ENCODE assay signal across 29 cellular contexts in the genomic region with DNA sequence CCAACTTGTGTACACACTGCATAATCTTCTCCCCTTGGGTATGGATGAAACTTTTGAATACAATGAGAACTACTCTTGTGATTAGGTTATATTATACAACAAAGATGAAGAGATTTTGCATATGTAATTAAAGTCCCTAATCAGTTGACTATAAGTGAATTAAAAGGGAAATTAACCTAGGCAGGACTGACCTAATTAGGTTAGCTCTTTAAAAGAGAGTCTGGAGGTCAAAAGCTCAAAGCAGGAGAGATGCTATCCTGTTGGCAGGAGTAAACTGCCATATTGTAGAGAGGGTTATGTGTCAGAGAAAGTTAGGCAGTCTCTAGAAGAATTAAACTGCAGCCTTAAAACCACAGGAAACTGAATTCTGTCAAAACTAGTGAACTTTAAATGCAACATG. TPM values are rescaled to one million over a fixed set of nuclear protein-coding genes. Genes with fewer than 3 reads are reported as not detected.
"Had no signal": no experiment of that assay in that cellular context is flagged by ENCODE, and none has a peak within 500 bp of the region (broad histone marks: within the 10 kb centered on the region; RNA-seq: fewer than 3 reads in every experiment).

No MANE protein-coding gene starts in this region.

- H3K27me3 ChIP-seq: neutrophil, ovary, right lobe of liver, sigmoid colon, stomach, thyroid gland, tibial nerve, upper lobe of left lung, vagina had no signal

- DNase-seq: nephron progenitor cell; nucleus accumbens; ovary; posterior cingulate gyrus; psoas muscle; right cardiac atrium; right lobe of liver; sigmoid colon; small intestine; stimulated activated CD4-positive, alpha-beta T cell treated with anti-CD3 and anti-CD28 coated beads, Interleukin-15, amount 100 ng/mL, for 24 hours; stimulated activated CD4-positive, alpha-beta T cell treated with anti-CD3 and anti-CD28 coated beads, Interleukin-2, amount 100 ng/mL, for 24 hours; stimulated activated CD4-positive, alpha-beta T cell treated with anti-CD3 and anti-CD28 coated beads, Interleukin-2, amount 100 ng/mL, for 48 hours; stimulated activated CD4-positive, alpha-beta T cell treated with anti-CD3 and anti-CD28 coated beads, Interleukin-4, amount 100 ng/mL, for 24 hours; stimulated activated naive B cell treated with anti-CD40 and anti-IgM and Interleukin-4, amounts not matched to agents 10 μg/mL and 1 μg/mL and 100 μg/mL, for 72 hours; stimulated activated naive CD4-positive, alpha-beta T cell treated with Interleukin-2 at 50 U/mL for 16 hours; stomach; thyroid gland; trophoblast cell; upper lobe of left lung had no signal

- H3K4me1 Mint-ChIP-seq: neural crest cell; stimulated activated effector memory CD8-positive, alpha-beta T cell treated with anti-CD3 and anti-CD28 coated beads, Interleukin-12 subunit alpha, Interleukin-12 subunit beta, amount 100 ng/mL, for 72 hours had no signal

- H3K4me3 Mint-ChIP-seq: natural killer cell treated with Interleukin-12 subunit alpha and Interleukin-12 subunit beta and Interleukin-15 and Interleukin-18, amount 100 ng/mL, for 72 hours; nephron progenitor cell; neural crest cell; stimulated activated effector memory CD8-positive, alpha-beta T cell treated with anti-CD3 and anti-CD28 coated beads, Interleukin-12 subunit alpha, Interleukin-12 subunit beta, amount 100 ng/mL, for 72 hours; stimulated activated naive B cell treated with anti-CD40 and anti-IgM and Interleukin-4, amounts not matched to agents 10 μg/mL and 1 μg/mL and 100 μg/mL, for 72 hours; stimulated activated naive CD8-positive, alpha-beta T cell treated with anti-CD3 and anti-CD28 coated beads, Interleukin-15, Interleukin-2, amounts not matched to agents 100 ng/mL and 50 ng/mL, for 24 hours had no signal

- H3K79me2 ChIP-seq: parathyroid adenoma had no signal

- H3K27ac ChIP-seq: neutrophil, ovary, parathyroid adenoma, psoas muscle, right lobe of liver, sigmoid colon, stomach, thoracic aorta, thyroid gland, tibial nerve, upper lobe of left lung, vagina had no signal

- H3K27ac Mint-ChIP-seq: natural killer cell treated with Interleukin-12 subunit alpha and Interleukin-12 subunit beta and Interleukin-15 and Interleukin-18, amount 100 ng/mL, for 72 hours; nephron progenitor cell; progenitor cell of endocrine pancreas; stimulated activated effector memory CD8-positive, alpha-beta T cell treated with anti-CD3 and anti-CD28 coated beads, Interleukin-12 subunit alpha, Interleukin-12 subunit beta, amount 100 ng/mL, for 72 hours; stimulated activated naive B cell treated with anti-CD40 and anti-IgM and Interleukin-4, amounts not matched to agents 10 μg/mL and 1 μg/mL and 100 μg/mL, for 72 hours; stimulated activated naive CD8-positive, alpha-beta T cell treated with anti-CD3 and anti-CD28 coated beads, Interleukin-15, Interleukin-2, amounts not matched to agents 100 ng/mL and 50 ng/mL, for 24 hours had no signal

- H3K36me3 Mint-ChIP-seq: natural killer cell treated with Interleukin-12 subunit alpha and Interleukin-12 subunit beta and Interleukin-15 and Interleukin-18, amount 100 ng/mL, for 72 hours; stimulated activated effector memory CD8-positive, alpha-beta T cell treated with anti-CD3 and anti-CD28 coated beads, Interleukin-12 subunit alpha, Interleukin-12 subunit beta, amount 100 ng/mL, for 72 hours; stimulated activated naive B cell treated with anti-CD40 and anti-IgM and Interleukin-4, amounts not matched to agents 10 μg/mL and 1 μg/mL and 100 μg/mL, for 72 hours had no signal

- H3K4me3 ChIP-seq: ovary, psoas muscle, right lobe of liver, sigmoid colon, stomach, thoracic aorta, thyroid gland, tibial nerve, upper lobe of left lung, vagina had no signal

- H3K27me3 Mint-ChIP-seq: natural killer cell treated with Interleukin-12 subunit alpha and Interleukin-12 subunit beta and Interleukin-15 and Interleukin-18, amount 100 ng/mL, for 72 hours; progenitor cell of endocrine pancreas; stimulated activated naive B cell treated with anti-CD40 and anti-IgM and Interleukin-4, amounts not matched to agents 10 μg/mL and 1 μg/mL and 100 μg/mL, for 72 hours; stimulated activated naive CD8-positive, alpha-beta T cell treated with anti-CD3 and anti-CD28 coated beads, Interleukin-15, Interleukin-2, amounts not matched to agents 100 ng/mL and 50 ng/mL, for 24 hours had no signal

- ATAC-seq: natural killer cell treated with Interleukin-12 subunit alpha and Interleukin-12 subunit beta and Interleukin-15 and Interleukin-18, amount 100 ng/mL, for 72 hours; psoas muscle; right cardiac atrium; right lobe of liver; stimulated activated effector memory CD8-positive, alpha-beta T cell treated with anti-CD3 and anti-CD28 coated beads, Interleukin-12 subunit alpha, Interleukin-12 subunit beta, amount 100 ng/mL, for 72 hours; stimulated activated naive B cell treated with anti-CD40 and anti-IgM and Interleukin-4, amounts not matched to agents 10 μg/mL and 1 μg/mL and 100 μg/mL, for 72 hours had no signal

- H3K36me3 ChIP-seq: ovary, right lobe of liver, stomach, thyroid gland, vagina had no signal

- H3K9me3 ChIP-seq: neutrophil, ovary, psoas muscle, right lobe of liver, sigmoid colon, stomach, thoracic aorta, thyroid gland, tibial nerve, upper lobe of left lung, vagina had no signal

- H3K4me1 ChIP-seq: parathyroid adenoma, psoas muscle, right lobe of liver, sigmoid colon, stomach, thyroid gland, tibial nerve, upper lobe of left lung, vagina had no signal

- H2AFZ ChIP-seq: parathyroid adenoma had no signal

- H3K9me3 Mint-ChIP-seq: nephron progenitor cell; neural crest cell; stimulated activated naive B cell treated with anti-CD40 and anti-IgM and Interleukin-4, amounts not matched to agents 10 μg/mL and 1 μg/mL and 100 μg/mL, for 72 hours; stimulated activated naive CD8-positive, alpha-beta T cell treated with anti-CD3 and anti-CD28 coated beads, Interleukin-15, Interleukin-2, amounts not matched to agents 100 ng/mL and 50 ng/mL, for 24 hours had no signal

RNA-seq across cellular contexts. Expression of a gene that starts 29.4 kb away (rescaled TPM):
- total RNA-seq: progenitor cell of endocrine pancreas had no signal
